In genomic region chr17:6660765-6661463, GRCh38 we compare ENCODE assay signal across 9 cellular contexts. TPM values are rescaled to one million over a fixed set of nuclear protein-coding genes. Genes with fewer than 3 reads are reported as not detected.
DNase-seq lines count a peak whose midpoint lies in the region; ATAC-seq, FAIRE-seq and TF ChIP-seq lines count a peak whose summit lies in the region.
"Had no signal": no experiment of that assay in that cellular context is flagged by ENCODE, and none has a peak within 500 bp of the region (broad histone marks: within the 10 kb centered on the region; RNA-seq: fewer than 3 reads in every experiment).

No MANE protein-coding gene starts in this region.

- H3K4me1 ChIP-seq in aorta (ENCODE audit: control insufficient read depth in 1 of 2, insufficient read depth in 2 of 2, low read length in 2 of 2): no peaks in the 10 kb centered on the region

- DNase-seq in GM10248 (ENCODE audit: extremely low spot score): peak; percentile 65
- no peak for DNase-seq in HTR-8/SVneo (ENCODE audit: insufficient read length, low spot score)
- no peak for DNase-seq in central memory CD8-positive, alpha-beta T cell (ENCODE audit: low spot score in 2 of 2)
- no peak for DNase-seq in amniotic stem cell (lab: John Stamatoyannopoulos, UW)
- no peak for DNase-seq in retina
- DNase-seq in posterior vena cava (ENCODE audit: low spot score): no peak
- DNase-seq in aorta: no peak

- no peaks in the 10 kb centered on the region for H3K27me3 ChIP-seq in aorta (ENCODE audit: control insufficient read depth in 1 of 2, insufficient read depth in 2 of 2, low read length in 1 of 2)

- H3K27me3 Mint-ChIP-seq in central memory CD8-positive, alpha-beta T cell: no peaks in the 10 kb centered on the region

- no peak overlapping the region for H3K4me3 ChIP-seq in aorta (ENCODE audit: low read length in 2 of 2)

- peak overlapping the region; percentile 9 for H3K27ac Mint-ChIP-seq in central memory CD8-positive, alpha-beta T cell (ENCODE audit: low read depth)
- H3K27ac Mint-ChIP-seq: nephron had no signal

- peaks cover 42% of the 10 kb centered on the region for H3K4me1 Mint-ChIP-seq in central memory CD8-positive, alpha-beta T cell

- POLR2A ChIA-PET in GM10248 (lab: Yijun Ruan, JAX): no interaction called here

- ATAC-seq in GM19463 (IDR thresholded peaks at IDR 0.05; ENCODE audit: unreplicated experiment): peak; percentile 80
- no peak for ATAC-seq in central memory CD8-positive, alpha-beta T cell (replicated peaks; ENCODE audit: extremely low read depth, poor library complexity, severe bottlenecking)
- ATAC-seq in aorta (ENCODE audit: low FRiP score): no peak

- no peaks in the 10 kb centered on the region for H3K9me3 ChIP-seq in aorta (ENCODE audit: control insufficient read depth, low read length)

- peak; percentile 4 for FAIRE-seq in HTR-8/SVneo (lab: Jason Lieb, UNC)

- H3K9me3 Mint-ChIP-seq in central memory CD8-positive, alpha-beta T cell: no peaks in the 10 kb centered on the region
- H3K9me3 Mint-ChIP-seq: nephron had no signal

- intact Hi-C loops in posterior vena cava (cut with DNase I) (loop anchor here (10.0 kb wide), 1 partner anchor 344 kb away; no protein-coding TSS in a partner anchor), aorta (cut with DNase I) (loop anchor here (10.0 kb wide), 2 partner anchors 184 to 344 kb away; no protein-coding TSS in a partner anchor)

- H3K36me3 Mint-ChIP-seq in central memory CD8-positive, alpha-beta T cell (ENCODE audit: insufficient read depth): peaks cover 8% of the 10 kb centered on the region

- H3K27ac ChIP-seq in aorta (ENCODE audit: low read depth in 1 of 2, low read length in 2 of 2): no peak overlapping the region

- no peaks in the 10 kb centered on the region for H3K36me3 ChIP-seq in aorta (ENCODE audit: control insufficient read depth in 1 of 2, insufficient read depth in 2 of 2, low read length in 1 of 2)

- 52 to 55% methylated on average over 12 of the region's 12 CpGs for WGBS in aorta, 2 donors

- no peak for TF ChIP-seq CTCF in GM10248 (IDR thresholded peaks at IDR 0.05; ENCODE audit: control extremely low read depth, extremely low read depth, low read depth, missing control alignments)

- CTCF ChIA-PET in GM10248 (lab: Yijun Ruan, JAX): interaction anchor here (0.7 to 2.3 kb wide), 5 partner anchors 9 to 344 kb away, joined by 3 to 6 read pairs (median 3); no protein-coding TSS in a partner anchor

- H3K4me3 Mint-ChIP-seq in central memory CD8-positive, alpha-beta T cell: peak overlapping the region; percentile 6
- H3K4me3 Mint-ChIP-seq: nephron had no signal

RNA-seq across cellular contexts. Expression of gene C17orf100, which starts 9.4 kb away (rescaled TPM):
- total RNA-seq in posterior vena cava (1 to 10 TPM in 1 of 2 donors, under 1 TPM in 1; 0.81 to 1.2 TPM), aorta (1 to 10 TPM; 1.2 to 1.5 TPM)
- 1 to 10 TPM; 1.0 to 1.5 TPM for polyA plus RNA-seq in aorta

RNA-seq across cellular contexts. Expression of gene MED31, which starts 9.5 kb away (rescaled TPM):
- total RNA-seq in posterior vena cava: 10 to 100 TPM; 14.3 to 16.9 TPM
- 10 to 100 TPM in 1 of 2 donors, 1 to 10 TPM in 1; 8.4 to 14.1 TPM for total RNA-seq in aorta
- 10 to 100 TPM in 1 of 2 donors, 1 to 10 TPM in 1; 9.9 to 15.2 TPM for polyA plus RNA-seq in aorta

RNA-seq across cellular contexts. Expression of gene TXNDC17, which starts 20.1 kb away (rescaled TPM):
- total RNA-seq in posterior vena cava: 10 to 100 TPM; 43.2 to 55.9 TPM
- total RNA-seq in aorta: 10 to 100 TPM; 28.0 to 41.4 TPM
- 100 to 1,000 TPM in 1 of 2 donors, 10 to 100 TPM in 1; 97.0 to 149 TPM for polyA plus RNA-seq in aorta

RNA-seq across cellular contexts. Expression of gene KIAA0753, which starts 20.4 kb away (rescaled TPM):
- total RNA-seq in posterior vena cava (10 to 100 TPM; 17.7 to 21.6 TPM), aorta (10 to 100 TPM; 10.9 to 20.2 TPM)
- 1 to 10 TPM; 2.5 to 9.7 TPM for polyA plus RNA-seq in aorta

RNA-seq across cellular contexts. Expression of gene SLC13A5, which starts 52.3 kb away (rescaled TPM):
- total RNA-seq in posterior vena cava (under 1 TPM in 1 of 2 donors, not detected in 1; 0.10 TPM), aorta (under 1 TPM; 0.10 to 0.36 TPM)
- not detected for polyA plus RNA-seq in aorta
